Comparison of ENCODE assay signal across 1 cellular context in genomic region chr10:103042908-103043307, GRCh38.
TF ChIP-seq lines count a peak whose summit lies in the region.

No MANE protein-coding gene starts in this region.

TF ChIP-seq in neural cell, 6 proteins besides CTCF, POLR2A, EP300 and RAD21:
- TF ChIP-seq REST (IDR thresholded peaks at IDR 0.05; ENCODE audit: borderline replicate concordance) (no peak), POLR2AphosphoS5 (IDR thresholded peaks at IDR 0.05) (no peak), SMC3 (conservative IDR thresholded peaks at IDR 0.05; ENCODE audit: poor library complexity) (no peak), MXI1 (conservative IDR thresholded peaks at IDR 0.05; ENCODE audit: poor library complexity, severe bottlenecking) (no peak), TAF1 (IDR thresholded peaks at IDR 0.05; ENCODE audit: low read depth) (no peak), EZH2 (IDR thresholded peaks at IDR 0.05; ENCODE audit: borderline replicate concordance, insufficient read depth, low read length, poor library complexity, severe bottlenecking) (no peak)
